6 cellular contexts compared by ENCODE assay signal in genomic region chr19:6393982-6394412, GRCh38. TPM values are rescaled to one million over a fixed set of nuclear protein-coding genes. Genes with fewer than 3 reads are reported as not detected.
DNase-seq lines count a peak whose midpoint lies in the region; ATAC-seq and TF ChIP-seq lines count a peak whose summit lies in the region.

No MANE protein-coding gene starts in this region.

- H2AFZ ChIP-seq in DND-41 (ENCODE audit: low read depth, low read length): peak overlapping the region; percentile 95

- no peaks in the 10 kb centered on the region for H4K20me1 ChIP-seq in DND-41 (ENCODE audit: insufficient read depth, low read length)

- WGBS in suprapubic skin: 41% methylated on average over 10 of the region's 14 CpGs

- TF ChIP-seq POLR2A in suprapubic skin (IDR thresholded peaks at IDR 0.05): no peak

- H3K27me3 ChIP-seq in DND-41 (ENCODE audit: insufficient read depth, low read length, poor library complexity) (no peaks in the 10 kb centered on the region), RWPE2 (ENCODE audit: insufficient read depth, poor library complexity, severe bottlenecking) (no peaks in the 10 kb centered on the region), suprapubic skin (no peaks in the 10 kb centered on the region)

- DNase-seq in DND-41: no peak
- DNase-seq in RWPE2 (ENCODE audit: low spot score): no peak
- DNase-seq in fibroblast of the aortic adventitia (ENCODE audit: low read depth): no peak
- DNase-seq in suprapubic skin (ENCODE audit: low spot score in 2 of 2): no peak
- DNase-seq in GM13976 (ENCODE audit: low spot score): no peak

- in situ Hi-C loops in GM13976 (cut with MboI; ENCODE audit: low sequenced_read_pairs, unreplicated experiment): no loop called here

- H3K9me3 ChIP-seq in DND-41 (ENCODE audit: insufficient read depth, low read length, severe bottlenecking) (no peaks in the 10 kb centered on the region), RWPE2 (ENCODE audit: severe bottlenecking) (no peaks in the 10 kb centered on the region), suprapubic skin (no peaks in the 10 kb centered on the region)

- H3K4me3 ChIP-seq in DND-41 (ENCODE audit: low read depth in 1 of 2, low read length in 2 of 2) (peak overlapping the region; percentile 51 to 69; a peak in 3 of 4 replicates), RWPE2 (ENCODE audit: severe bottlenecking) (peak overlapping the region; percentile 87), fibroblast of the aortic adventitia (ENCODE audit: low read depth, low read length) (peak overlapping the region; percentile 85), suprapubic skin (peak overlapping the region; percentile 82)

- H3K79me2 ChIP-seq in DND-41 (ENCODE audit: insufficient read depth, low read length): peaks cover 24% of the 10 kb centered on the region

- peaks cover 22% of the 10 kb centered on the region for H3K36me3 ChIP-seq in DND-41 (ENCODE audit: insufficient read depth, low read length)
- H3K36me3 ChIP-seq in RWPE2 (ENCODE audit: low read depth): peaks cover 29% of the 10 kb centered on the region
- H3K36me3 ChIP-seq in suprapubic skin: peaks cover 13% of the 10 kb centered on the region

- TF ChIP-seq CTCF in DND-41 (IDR thresholded peaks at IDR 0.05; ENCODE audit: borderline replicate concordance, extremely low read depth, low read length, poor library complexity, severe bottlenecking) (no peak), RWPE2 (IDR thresholded peaks at IDR 0.05; ENCODE audit: poor library complexity, severe bottlenecking) (no peak), fibroblast of the aortic adventitia (IDR thresholded peaks at IDR 0.05; ENCODE audit: insufficient read depth, low read length) (no peak), suprapubic skin (IDR thresholded peaks at IDR 0.05) (no peak), GM13976 (IDR thresholded peaks at IDR 0.05; ENCODE audit: borderline replicate concordance, control extremely low read depth, extremely low read depth, insufficient read depth, missing control alignments) (no peak)

- TF ChIP-seq EP300 in suprapubic skin (IDR thresholded peaks at IDR 0.05): no peak

- ATAC-seq in DND-41 (ENCODE audit: insufficient read depth, low read depth) (peak; percentile 21; the same call in 2 of the 3 replicates), RWPE2 (ENCODE audit: low read depth) (no peak), GM21723 (IDR thresholded peaks at IDR 0.05; ENCODE audit: unreplicated experiment) (no peak)

- peak overlapping the region; percentile 79 for H3K4me2 ChIP-seq in DND-41 (ENCODE audit: insufficient read depth, low read length)

- peak overlapping the region; percentile 74 for H3K9ac ChIP-seq in DND-41 (ENCODE audit: low read depth, low read length)

- H3K4me1 ChIP-seq in DND-41 (ENCODE audit: insufficient read depth, low read length): peaks cover 28% of the 10 kb centered on the region
- H3K4me1 ChIP-seq in RWPE2 (ENCODE audit: insufficient read depth, poor library complexity, severe bottlenecking): peaks cover 3% of the 10 kb centered on the region
- H3K4me1 ChIP-seq in suprapubic skin: peaks cover 18% of the 10 kb centered on the region

- H3K27ac ChIP-seq in DND-41 (ENCODE audit: low read length) (peak overlapping the region; percentile 83), RWPE2 (ENCODE audit: poor library complexity, severe bottlenecking) (peak overlapping the region; percentile 68), suprapubic skin (peak overlapping the region; percentile 91)

RNA-seq across cellular contexts. Expression of gene GTF2F1, which starts 1.0 kb away (rescaled TPM):
- 33.6 and 59.2 TPM in 2 replicates for total RNA-seq in fibroblast of the aortic adventitia (ENCODE audit: low replicate concordance)
- total RNA-seq in suprapubic skin: 10 to 100 TPM; 31.4 to 46.7 (median 39.4) TPM

RNA-seq across cellular contexts. Expression of gene PSPN, which starts 18.3 kb away (rescaled TPM):
- total RNA-seq in fibroblast of the aortic adventitia (ENCODE audit: low replicate concordance) (0.41 and 1.2 TPM in 2 replicates), suprapubic skin (1 to 10 TPM in 3 of 4 donors, under 1 TPM in 1; 0.40 to 1.8 (median 1.4) TPM)

RNA-seq across cellular contexts. Expression of gene ALKBH7, which starts 21.4 kb away (rescaled TPM):
- total RNA-seq in fibroblast of the aortic adventitia (ENCODE audit: low replicate concordance) (29.9 and 38.3 TPM in 2 replicates), suprapubic skin (10 to 100 TPM; 34.1 to 74.4 (median 56.9) TPM)

RNA-seq across cellular contexts. Expression of gene KHSRP, which starts 30.6 kb away (rescaled TPM):
- total RNA-seq in fibroblast of the aortic adventitia (ENCODE audit: low replicate concordance) (30.4 and 86.5 TPM in 2 replicates), suprapubic skin (100 to 1,000 TPM; 127 to 160 (median 139) TPM)

RNA-seq across cellular contexts. Expression of gene CLPP, which starts 32.7 kb away (rescaled TPM):
- total RNA-seq in fibroblast of the aortic adventitia (ENCODE audit: low replicate concordance): 20.9 and 39.4 TPM in 2 replicates
- total RNA-seq in suprapubic skin: 10 to 100 TPM; 48.7 to 75.0 (median 72.0) TPM
